ENCODE assay signal across 32 cellular contexts in genomic region chr6:138011413-138011812, GRCh38.
"Had no signal": no experiment of that assay in that cellular context is flagged by ENCODE, and none has a peak within 500 bp of the region (broad histone marks: within the 10 kb centered on the region; RNA-seq: fewer than 3 reads in every experiment).

No MANE protein-coding gene starts in this region.

- H3K27me3 ChIP-seq: adrenal gland, body of pancreas, foreskin keratinocyte, gastrocnemius medialis, heart left ventricle had no signal

- ATAC-seq: activated CD4-positive, CD25-positive, alpha-beta regulatory T cell treated with anti-CD3 and anti-CD28 coated beads, Interleukin-2, amount 50 U/mL, for 24 hours; activated CD8-positive, alpha-beta T cell treated with anti-CD3 and anti-CD28 coated beads for 36 hours; activated T-cell treated with anti-CD3 and anti-CD28 coated beads, Interleukin-2, amount 50 U/mL, for 4 hours; activated T-helper 17 cell treated with anti-CD3 and anti-CD28 coated beads, Interleukin-2, amount 50 U/mL, for 72 hours; body of pancreas; effector memory CD8-positive, alpha-beta T cell; esophagus mucosa; foreskin keratinocyte; gastrocnemius medialis; heart left ventricle; T-helper 17 cell had no signal

- FAIRE-seq: colon had no signal

- H3K4me1 ChIP-seq: adrenal gland, body of pancreas, gastrocnemius medialis, heart left ventricle had no signal

- H3K4me3 ChIP-seq: adrenal gland, body of pancreas, gastrocnemius medialis, heart left ventricle had no signal

- H3K27ac ChIP-seq: adrenal gland, body of pancreas, foreskin keratinocyte, gastrocnemius medialis, heart left ventricle, WERI-Rb-1 had no signal

- H3K36me3 ChIP-seq: adrenal gland, gastrocnemius medialis, heart left ventricle, WERI-Rb-1 had no signal

- H3K9me3 ChIP-seq: adrenal gland, body of pancreas, gastrocnemius medialis, heart left ventricle had no signal

- DNase-seq: activated B cell treated with CpG ODN at 0.5 μM for 24 hours; activated CD4-positive, alpha-beta T cell treated with anti-CD3 and anti-CD28 coated beads for 48 hours; activated CD4-positive, alpha-beta T cell treated with anti-CD3 and anti-CD28 coated beads, Interleukin-2, amount 50 U/mL, for 1 hour; activated CD4-positive, alpha-beta T cell treated with anti-CD3 and anti-CD28 coated beads, Interleukin-2, amount 50 U/mL, for 48 hours; activated CD8-positive, alpha-beta memory T cell treated with anti-CD3 and anti-CD28 coated beads for 24 hours; activated CD8-positive, alpha-beta T cell treated with anti-CD3 and anti-CD28 coated beads for 36 hours; activated effector memory CD4-positive, alpha-beta T cell treated with Interleukin-2 at 50 U/mL for 16 hours; activated gamma-delta T cell treated with Interleukin-2 at 50 U/mL for 16 hours; activated naive CD4-positive, alpha-beta T cell treated with anti-CD3 and anti-CD28 coated beads, Interleukin-2, amount 50 U/mL, for 16 hours; activated naive CD4-positive, alpha-beta T cell treated with Interleukin-2 at 50 U/mL for 16 hours; activated T-cell treated with anti-CD3 and anti-CD28 coated beads, Interleukin-2, amount 50 U/mL, for 4 hours; adrenal gland; amygdala; aorta; body of pancreas; caudate nucleus; cortex of kidney; dermis blood vessel endothelial cell; effector CD4-positive, alpha-beta T cell; effector memory CD8-positive, alpha-beta T cell; foreskin keratinocyte; gastrocnemius medialis; glutamatergic neuron; heart left ventricle; T-helper 1 cell; T-helper 17 cell; T1000; WERI-Rb-1 had no signal
